ENCODE assay signal across 2 cellular contexts in the genomic region with DNA sequence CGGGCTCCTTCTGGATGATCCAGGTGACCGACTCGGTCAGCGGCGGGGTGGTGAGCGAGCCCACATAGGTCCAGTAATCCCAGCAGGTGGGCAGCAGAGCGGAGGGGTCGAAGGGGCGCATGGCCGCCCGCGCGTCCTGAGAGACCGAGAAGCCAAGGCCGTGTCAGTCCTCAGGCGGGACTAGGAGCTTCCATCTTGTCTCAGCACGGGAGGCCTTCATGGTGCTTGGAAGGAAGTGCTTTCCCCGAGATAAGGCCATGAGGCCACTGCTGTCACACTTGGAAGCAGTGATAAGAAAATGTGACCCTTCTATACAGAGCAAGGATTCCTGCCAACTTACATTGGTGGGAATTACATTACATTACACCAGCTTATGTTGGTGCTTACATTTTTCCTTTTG. TPM values are rescaled to one million over a fixed set of nuclear protein-coding genes. Genes with fewer than 3 reads are reported as not detected.
"Had no signal": no experiment of that assay in that cellular context is flagged by ENCODE, and none has a peak within 500 bp of the region (broad histone marks: within the 10 kb centered on the region; RNA-seq: fewer than 3 reads in every experiment).

No MANE protein-coding gene starts in this region.

RNA-seq across cellular contexts. Expression of a gene that starts 40.3 kb away (rescaled TPM):
- total RNA-seq: bronchial epithelial cell, chondrocyte had no signal
